17 cellular contexts compared by ENCODE assay signal in the genomic region with DNA sequence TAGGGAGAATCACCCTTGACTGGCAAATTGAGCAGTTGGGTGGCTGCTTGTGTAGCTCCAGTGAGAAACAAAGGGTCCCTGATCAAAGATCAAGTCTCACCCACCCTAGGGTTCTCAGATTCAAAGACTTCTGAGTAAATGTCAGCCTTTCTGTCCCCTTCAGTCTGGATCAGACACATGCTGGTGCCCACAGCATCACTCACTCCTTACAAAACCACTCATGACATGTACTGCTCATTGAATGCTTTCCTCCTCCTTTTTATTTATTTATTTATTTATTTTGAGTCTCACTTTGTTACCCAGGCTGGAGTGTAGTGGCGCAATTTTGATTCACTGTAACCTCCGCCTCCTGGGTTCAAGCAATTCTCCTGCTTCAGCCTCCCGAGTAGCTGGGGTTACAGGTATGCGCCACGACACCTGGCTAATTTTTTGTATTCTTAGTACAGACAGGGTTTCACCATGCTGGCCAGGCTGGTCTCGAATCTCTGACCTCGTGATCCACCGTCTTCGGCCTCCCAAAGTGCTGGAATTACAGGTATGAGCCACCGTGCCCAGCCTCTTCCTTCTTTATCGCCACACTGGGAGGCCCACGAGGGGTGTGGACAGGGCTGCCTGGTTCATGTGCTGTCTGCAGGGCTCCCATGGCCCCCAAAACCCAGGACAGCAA.
A peak's percentile ranks its signal among the peaks of the same experiment; 100 is the strongest.
DNase-seq lines count a peak whose midpoint lies in the region; ATAC-seq and TF ChIP-seq lines count a peak whose summit lies in the region.
"Had no signal": no experiment of that assay in that cellular context is flagged by ENCODE, and none has a peak within 500 bp of the region (broad histone marks: within the 10 kb centered on the region; RNA-seq: fewer than 3 reads in every experiment).

No MANE protein-coding gene starts in this region.

- peaks cover 14% of the 10 kb centered on the region for H3K27me3 Mint-ChIP-seq in nephron progenitor cell (ENCODE audit: low read depth, poor library complexity)
- H3K27me3 Mint-ChIP-seq: B cell; CD4-positive, alpha-beta T cell had no signal

- no peak overlapping the region for H3K27ac Mint-ChIP-seq in nephron progenitor cell
- H3K27ac Mint-ChIP-seq: B cell; CD4-positive, alpha-beta T cell; CD8-positive, alpha-beta T cell had no signal

- no peak overlapping the region for H2AK5ac ChIP-seq in trophoblast cell (ENCODE audit: low read length)

- H3K79me2 ChIP-seq in hepatocyte (no peaks in the 10 kb centered on the region), trophoblast cell (ENCODE audit: control insufficient read depth, insufficient read depth, low read length, poor library complexity) (no peaks in the 10 kb centered on the region)

- H3K9me3 Mint-ChIP-seq in nephron progenitor cell, result no peaks in the 10 kb centered on the region
- H3K9me3 Mint-ChIP-seq: CD4-positive, alpha-beta T cell; CD8-positive, alpha-beta T cell had no signal

- H3K27ac ChIP-seq in left ventricle myocardium inferior (replicated peaks), result no peak overlapping the region
- peak overlapping the region; percentile 54 for H3K27ac ChIP-seq in hepatocyte
- no peak overlapping the region for H3K27ac ChIP-seq in trophoblast cell (ENCODE audit: low read depth, low read length)
- H3K27ac ChIP-seq: BLaER1 treated with 17β-estradiol and CSF1 and Interleukin-3, amounts not matched to agents 10 nM and 100 nM; C4-2B had no signal

- H3K4me3 Mint-ChIP-seq in nephron progenitor cell, result no peak overlapping the region
- H3K4me3 Mint-ChIP-seq: B cell; CD4-positive, alpha-beta T cell; CD8-positive, alpha-beta T cell had no signal

- DNase-seq in Right ventricle myocardium inferior (ENCODE audit: missing footprints) (peak; percentile 59), left ventricle myocardium inferior (no peak), hepatocyte (ENCODE audit: low spot score) (no peak), trophoblast cell (peak; percentile 88 to 90), nephron progenitor cell (no peak), HUDEP-2 (lab: John Stamatoyannopoulos, UW; ENCODE audit: unreplicated experiment in 76 of 76) (no peak)
- DNase-seq: 8988T; AML-193; Calu3; CD4-positive, alpha-beta T cell; CD8-positive, alpha-beta T cell; DMS79 treated with DMSO at 0.1 percent for 48 hours; GF-D8 had no signal

- H3K23ac ChIP-seq in trophoblast cell (ENCODE audit: low read length), result no peak overlapping the region

- no peak overlapping the region for H3K18ac ChIP-seq in trophoblast cell (ENCODE audit: low read length)

- no peak for TF ChIP-seq CTCF in left ventricle myocardium inferior (IDR thresholded peaks at IDR 0.05; ENCODE audit: borderline replicate concordance)
- no peak for TF ChIP-seq CTCF in hepatocyte (IDR thresholded peaks at IDR 0.05; ENCODE audit: poor library complexity)
- TF ChIP-seq CTCF in nephron progenitor cell (IDR thresholded peaks at IDR 0.05), result no peak

- no peaks in the 10 kb centered on the region for H4K20me1 ChIP-seq in hepatocyte (ENCODE audit: insufficient read depth, poor library complexity, severe bottlenecking)
- H4K20me1 ChIP-seq: BLaER1 treated with 17β-estradiol and CSF1 and Interleukin-3, amounts not matched to agents 10 nM and 100 nM had no signal

- H2BK12ac ChIP-seq in trophoblast cell (ENCODE audit: low read length), result no peak overlapping the region

- H3K36me3 ChIP-seq in left ventricle myocardium inferior (no peaks in the 10 kb centered on the region), hepatocyte (replicated peaks; ENCODE audit: insufficient read depth, low read depth) (no peaks in the 10 kb centered on the region), trophoblast cell (ENCODE audit: control insufficient read depth in 1 of 2, insufficient read depth in 2 of 2, low read length in 2 of 2) (no peaks in the 10 kb centered on the region)
- H3K36me3 ChIP-seq: BLaER1 treated with 17β-estradiol and CSF1 and Interleukin-3, amounts not matched to agents 10 nM and 100 nM had no signal

- H3K4me1 Mint-ChIP-seq in nephron progenitor cell, result peaks cover 11% of the 10 kb centered on the region
- H3K4me1 Mint-ChIP-seq: B cell had no signal

- H3K27me3 ChIP-seq in left ventricle myocardium inferior (ENCODE audit: low read depth), result no peaks in the 10 kb centered on the region
- no peaks in the 10 kb centered on the region for H3K27me3 ChIP-seq in hepatocyte
- no peaks in the 10 kb centered on the region for H3K27me3 ChIP-seq in trophoblast cell (ENCODE audit: insufficient read depth, low read length)
- H3K27me3 ChIP-seq: BLaER1 treated with 17β-estradiol and CSF1 and Interleukin-3, amounts not matched to agents 10 nM and 100 nM had no signal

- H4K8ac ChIP-seq in trophoblast cell (ENCODE audit: low read depth, low read length), result no peak overlapping the region

- H3K79me1 ChIP-seq in trophoblast cell (ENCODE audit: low read length), result no peaks in the 10 kb centered on the region

- no peaks in the 10 kb centered on the region for H3K9me2 ChIP-seq in hepatocyte (replicated peaks; ENCODE audit: insufficient read depth)

- no peak overlapping the region for H3K14ac ChIP-seq in trophoblast cell (ENCODE audit: low read length)

- WGBS in hepatocyte (ENCODE audit: low lambda C conversion rate, missing lambda C conversion rate), result 79% methylated on average over 12 of the region's 12 CpGs
- WGBS in trophoblast cell (ENCODE audit: extremely low coverage, insufficient coverage, insufficient read length), result no CpG with 5 or more reads among the region's 12 CpGs

- H2AFZ ChIP-seq in hepatocyte, result no peak overlapping the region
- H2AFZ ChIP-seq in trophoblast cell (ENCODE audit: insufficient read depth, low read length, poor library complexity), result no peak overlapping the region

- H3K4ac ChIP-seq in trophoblast cell (ENCODE audit: low read depth, low read length), result no peak overlapping the region

- no peak overlapping the region for H3K4me2 ChIP-seq in hepatocyte
- H3K4me2 ChIP-seq in trophoblast cell (ENCODE audit: low read length), result no peak overlapping the region
- H3K4me2 ChIP-seq: BLaER1 treated with 17β-estradiol and CSF1 and Interleukin-3, amounts not matched to agents 10 nM and 100 nM had no signal

- no peak overlapping the region for H3K4me3 ChIP-seq in left ventricle myocardium inferior
- no peak overlapping the region for H3K4me3 ChIP-seq in hepatocyte
- H3K4me3 ChIP-seq in trophoblast cell (ENCODE audit: low read depth, low read length), result no peak overlapping the region
- H3K4me3 ChIP-seq: BLaER1 treated with 17β-estradiol and CSF1 and Interleukin-3, amounts not matched to agents 10 nM and 100 nM had no signal

- H3K9ac ChIP-seq in trophoblast cell (ENCODE audit: low read length), result no peak overlapping the region
- H3K9ac ChIP-seq: BLaER1 treated with 17β-estradiol and CSF1 and Interleukin-3, amounts not matched to agents 10 nM and 100 nM had no signal

- H3K36me3 Mint-ChIP-seq in nephron progenitor cell (ENCODE audit: low read depth), result no peaks in the 10 kb centered on the region
- H3K36me3 Mint-ChIP-seq: CD8-positive, alpha-beta T cell had no signal

- H2BK5ac ChIP-seq in trophoblast cell (ENCODE audit: low read depth, low read length, poor library complexity), result no peak overlapping the region

- H3K9me3 ChIP-seq in left ventricle myocardium inferior (replicated peaks), result no peaks in the 10 kb centered on the region
- H3K9me3 ChIP-seq in hepatocyte (ENCODE audit: low read depth), result no peaks in the 10 kb centered on the region
- no peaks in the 10 kb centered on the region for H3K9me3 ChIP-seq in trophoblast cell (ENCODE audit: insufficient read depth, low read depth, low read length)
- H3K9me3 ChIP-seq: BLaER1 treated with 17β-estradiol and CSF1 and Interleukin-3, amounts not matched to agents 10 nM and 100 nM; Caco-2 had no signal

- H3K4me1 ChIP-seq in left ventricle myocardium inferior (peaks cover 8% of the 10 kb centered on the region), hepatocyte (ENCODE audit: insufficient read depth) (peaks cover 16% of the 10 kb centered on the region), trophoblast cell (ENCODE audit: control insufficient read depth in 1 of 2, insufficient read depth in 2 of 2, low read length in 2 of 2) (no peaks in the 10 kb centered on the region)
- H3K4me1 ChIP-seq: BLaER1 treated with 17β-estradiol and CSF1 and Interleukin-3, amounts not matched to agents 10 nM and 100 nM had no signal

- no peak overlapping the region for H2BK120ac ChIP-seq in trophoblast cell (ENCODE audit: insufficient read depth, low read length, poor library complexity)

- intact Hi-C loops in Right ventricle myocardium inferior (cut with DNase I) (no loop called here), left ventricle myocardium inferior (cut with micrococcal nuclease) (no loop called here)

- no peak overlapping the region for H4K91ac ChIP-seq in trophoblast cell (ENCODE audit: low read depth, low read length)

- no peak for ATAC-seq in Right ventricle myocardium inferior
- ATAC-seq: CD8-positive, alpha-beta T cell had no signal

- H4K12ac ChIP-seq in trophoblast cell (ENCODE audit: low read depth, low read length), result no peak overlapping the region

Comparison
In these comparisons a context has a peak if more than half of its experiments do, and no peak if none do; other contexts are left out.
1. DNase-seq: peak in Right ventricle myocardium inferior (single experiment) and trophoblast cell (2 of 2); none in left ventricle myocardium inferior (single experiment), hepatocyte (single experiment), nephron progenitor cell (single experiment) and HUDEP-2 (0 of 76).